In the genomic region with DNA sequence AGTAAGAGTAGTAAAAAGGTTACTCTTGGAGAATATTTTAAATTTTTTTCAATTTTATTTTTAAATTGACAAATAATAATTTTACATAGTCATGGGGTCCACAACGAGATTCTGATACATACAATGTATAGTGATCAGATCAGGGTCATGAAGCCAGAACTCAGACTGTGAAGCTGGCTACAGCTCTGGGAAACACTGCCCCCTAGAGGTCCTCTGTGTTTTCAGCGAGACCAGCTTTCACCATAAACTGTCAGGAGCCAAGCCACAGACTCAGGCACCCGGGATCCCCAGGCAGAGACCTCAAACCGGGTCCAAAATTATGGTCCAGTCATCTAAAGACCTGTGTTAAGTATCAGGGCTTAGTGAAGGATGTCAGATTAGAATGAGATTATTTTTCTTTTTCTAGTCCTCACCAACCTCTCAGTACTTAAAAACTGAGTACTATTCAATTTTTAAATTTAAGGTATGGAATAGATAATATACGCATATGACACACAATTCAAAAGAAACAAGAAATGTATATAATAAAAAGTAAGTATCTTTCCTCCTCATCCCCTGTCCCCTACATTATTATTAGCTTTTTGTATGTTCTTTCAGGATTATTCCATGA, we compare ENCODE assay signal across 8 cellular contexts.
DNase-seq lines count a peak whose midpoint lies in the region; ATAC-seq and TF ChIP-seq lines count a peak whose summit lies in the region.

No MANE protein-coding gene starts in this region.

- no peaks in the 10 kb centered on the region for H3K79me2 ChIP-seq in HCT116 (ENCODE audit: insufficient read depth, low read length)

- POLR2A ChIA-PET in MCF 10A (lab: Yijun Ruan, JAX) (no interaction called here), HCT116 (lab: Charles Lee) (no interaction called here)

- no peak overlapping the region for H3K9ac ChIP-seq in HCT116 (ENCODE audit: low read length)

- RAD21 ChIA-PET in HCT116 (lab: Charles Lee; ENCODE audit: low non-redundant PET in 1 of 2, low total read pairs in 2 of 2, uncharacterized antibody in 2 of 2, unreplicated experiment in 2 of 2): no interaction called here

- no peak overlapping the region for H3K27ac Mint-ChIP-seq in MCF 10A (ENCODE audit: low read depth, unreplicated experiment)

- CTCF ChIA-PET in MCF 10A (lab: Yijun Ruan, JAX): interaction anchor here (0.6 to 2.1 kb wide), 10 partner anchors 8 to 926 kb away, joined by 3 to 6 read pairs (median 4); no protein-coding TSS in a partner anchor
- CTCF ChIA-PET in HCT116 (lab: Charles Lee): interaction anchor here (0.6 to 1.3 kb wide), 4 partner anchors 9 to 32 kb away, joined by 3 to 4 read pairs (median 4); no protein-coding TSS in a partner anchor

- peak; percentile 62 for DNase-seq in MCF 10A (ENCODE audit: unreplicated experiment)
- DNase-seq in breast epithelium (ENCODE audit: low spot score in 2 of 2): no peak
- DNase-seq in HCT116 (ENCODE audit: low read depth, low spot score): peak; percentile 3
- DNase-seq in NAMALWA (ENCODE audit: low spot score): peak; percentile 45
- DNase-seq in UCSD-AML1 (lab: John Stamatoyannopoulos, UW; ENCODE audit: unreplicated experiment): peak; percentile 63
- peak in 1 of 2 donors; percentile 33 for DNase-seq in foreskin keratinocyte
- DNase-seq in sciatic nerve (ENCODE audit: low spot score): peak; percentile 59
- no peak for DNase-seq in occipital lobe (lab: John Stamatoyannopoulos, UW)

- H3K27me3 Mint-ChIP-seq in MCF 10A (ENCODE audit: insufficient read depth, unreplicated experiment): peaks cover 60% of the 10 kb centered on the region

- ATAC-seq in HCT116 (peak; percentile 64; the same call in 1 of the 2 replicates), foreskin keratinocyte (peak; percentile 67), sciatic nerve (peak; percentile 52)

- H3K4me3 Mint-ChIP-seq in MCF 10A (ENCODE audit: unreplicated experiment): no peak overlapping the region

- H3K27me3 ChIP-seq in breast epithelium: no peaks in the 10 kb centered on the region
- H3K27me3 ChIP-seq in HCT116 (ENCODE audit: insufficient read depth, low read length): no peaks in the 10 kb centered on the region
- no peaks in the 10 kb centered on the region for H3K27me3 ChIP-seq in foreskin keratinocyte

- peak; percentile 40 for TF ChIP-seq RAD21 in HCT116 (IDR thresholded peaks at IDR 0.05; ENCODE audit: low read depth)

- H3K4me2 ChIP-seq in HCT116 (ENCODE audit: low read length): no peak overlapping the region

- peaks cover 6% of the 10 kb centered on the region for H3K4me1 Mint-ChIP-seq in MCF 10A (ENCODE audit: insufficient read depth, unreplicated experiment)

- H2AFZ ChIP-seq in HCT116 (ENCODE audit: low read depth, low read length, poor library complexity, severe bottlenecking): no peak overlapping the region

- no peaks in the 10 kb centered on the region for H4K20me1 ChIP-seq in HCT116 (ENCODE audit: insufficient read depth)

- TF ChIP-seq POLR2A in breast epithelium (IDR thresholded peaks at IDR 0.05) (no peak), HCT116 (IDR thresholded peaks at IDR 0.05; ENCODE audit: borderline replicate concordance, extremely low read depth, insufficient read depth, insufficient read length) (no peak)

- no peaks in the 10 kb centered on the region for H3K36me3 ChIP-seq in breast epithelium
- no peaks in the 10 kb centered on the region for H3K36me3 ChIP-seq in HCT116 (ENCODE audit: control insufficient read depth in 1 of 2, insufficient read depth in 2 of 2, low read length in 2 of 2)

- BruUV-seq in MCF 10A (replicated peaks; lab: Mats Ljungman, UMichigan): no TSS peak
- BruUV-seq in HCT116 (replicated peaks; lab: Mats Ljungman, UMichigan): no TSS peak

- H3K4me3 ChIP-seq in breast epithelium (no peak overlapping the region), HCT116 (replicated peaks in 1 of 2; ENCODE audit: low read depth in 1 of 2, low read length in 2 of 2) (no peak overlapping the region)

- no peaks in the 10 kb centered on the region for H3K4me1 ChIP-seq in breast epithelium
- no peaks in the 10 kb centered on the region for H3K4me1 ChIP-seq in HCT116 (ENCODE audit: control insufficient read depth in 1 of 2, insufficient read depth in 2 of 2, low read length in 2 of 2)
- H3K4me1 ChIP-seq in foreskin keratinocyte: no peaks in the 10 kb centered on the region

- no peaks in the 10 kb centered on the region for H3K9me3 ChIP-seq in breast epithelium
- H3K9me3 ChIP-seq in HCT116 (ENCODE audit: control insufficient read depth in 1 of 2, insufficient read depth in 1 of 2, low read depth in 1 of 2, low read length in 2 of 2): no peaks in the 10 kb centered on the region

- H3K9me3 Mint-ChIP-seq in MCF 10A (ENCODE audit: unreplicated experiment): no peaks in the 10 kb centered on the region

- TF ChIP-seq CTCF in MCF 10A (IDR thresholded peaks at IDR 0.05; ENCODE audit: unreplicated experiment) (peak; percentile 78), breast epithelium (IDR thresholded peaks at IDR 0.05) (peak in 1 of 3 donors; percentile 25), HCT116 (IDR thresholded peaks at IDR 0.05 in 2 of 3, conservative IDR thresholded peaks at IDR 0.05 in 1 of 3; ENCODE audit: borderline replicate concordance in 1 of 3, insufficient read depth in 1 of 3, low read depth in 2 of 3, low read length in 2 of 3) (peak in 2 of 3 experiments; percentile 59 to 72; a peak in 4 of 6 replicates), foreskin keratinocyte (conservative IDR thresholded peaks at IDR 0.05) (peak; percentile 71)

- intact Hi-C loops in MCF 10A (cut with micrococcal nuclease) (loop anchor here (1.0 to 2.0 kb wide), 2 partner anchors 234 to 697 kb away; no protein-coding TSS in a partner anchor), breast epithelium (cut with DNase I; ENCODE audit: low total_unique reads) (loop anchor here (5.0 kb wide), 1 partner anchor 481 kb away; no protein-coding TSS in a partner anchor), HCT116 (cut with micrococcal nuclease) (no loop called here), sciatic nerve (cut with DNase I) (no loop called here)

- H3K36me3 Mint-ChIP-seq in MCF 10A (ENCODE audit: insufficient read depth, unreplicated experiment): no peaks in the 10 kb centered on the region

- H3K9me2 ChIP-seq in HCT116 (ENCODE audit: insufficient read depth): no peaks in the 10 kb centered on the region

- no peak overlapping the region for H3K27ac ChIP-seq in breast epithelium
- no peak overlapping the region for H3K27ac ChIP-seq in HCT116 (ENCODE audit: low read depth, low read length)
- H3K27ac ChIP-seq in foreskin keratinocyte: no peak overlapping the region

TF ChIP-seq in HCT116, 20 proteins besides CTCF, POLR2A, EP300 and RAD21:
- TF ChIP-seq ZNF274 (IDR thresholded peaks at IDR 0.05; ENCODE audit: low read depth, low read length) (no peak), EZH2 (IDR thresholded peaks at IDR 0.05) (no peak), SP1 (IDR thresholded peaks at IDR 0.05; ENCODE audit: low read depth) (no peak)

Comparison
In these comparisons a context has a peak if more than half of its experiments do, and no peak if none do; other contexts are left out.
1. DNase-seq: peak in MCF 10A (single experiment), HCT116 (single experiment), NAMALWA (single experiment), UCSD-AML1 (single experiment) and sciatic nerve (single experiment); none in breast epithelium (0 of 2) and occipital lobe (single experiment).
2. intact Hi-C loops: an anchor here in MCF 10A (1.0 to 2.0 kb wide) and breast epithelium (5.0 kb wide); none called in HCT116 and sciatic nerve.
3. Peak in every context shown above with its lines, with median percentiles within 50 percentile points of each other: ATAC-seq.